In the genomic region with DNA sequence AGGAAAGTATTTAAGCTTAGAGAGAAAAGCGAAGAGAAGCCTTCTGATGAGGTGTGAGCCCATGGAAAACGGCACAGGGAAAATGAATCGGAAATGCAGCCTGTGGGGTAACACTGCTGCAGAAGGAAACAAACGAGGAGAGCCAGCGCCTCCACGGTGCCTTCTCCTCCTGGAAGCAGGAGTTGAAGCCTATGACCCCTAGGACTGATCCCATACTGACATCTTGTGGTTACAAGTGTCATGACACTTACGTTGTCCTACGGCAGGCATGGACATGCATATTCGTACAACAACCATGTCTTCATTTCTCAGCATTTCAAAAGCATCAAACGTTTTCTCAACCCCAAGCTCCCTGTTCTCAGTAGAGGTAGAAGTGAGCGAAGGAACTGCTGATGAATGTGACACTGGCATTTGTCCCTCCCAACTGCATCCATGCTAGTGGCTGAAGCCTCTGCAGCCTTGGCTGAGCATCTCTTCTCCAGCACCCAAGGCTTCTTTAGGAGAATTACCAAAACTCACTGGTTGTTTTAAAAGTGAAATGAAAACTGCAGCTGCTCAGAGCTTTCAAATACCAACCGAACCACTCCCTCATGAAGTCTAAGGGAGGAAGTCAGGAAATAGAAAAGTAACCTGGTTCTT, we compare ENCODE assay signal across 7 cellular contexts.
A peak's percentile ranks its signal among the peaks of the same experiment; 100 is the strongest.
DNase-seq lines count a peak whose midpoint lies in the region; FAIRE-seq and TF ChIP-seq lines count a peak whose summit lies in the region.

No MANE protein-coding gene starts in this region.

- H3K36me3 ChIP-seq in small intestine (ENCODE audit: control insufficient read depth in 2 of 2, insufficient read depth in 2 of 2, low read length in 2 of 2), result no peaks in the 10 kb centered on the region

- no peak overlapping the region for H2AFZ ChIP-seq in H9 (ENCODE audit: low read length)

- DNase-seq in GDM1 (lab: John Stamatoyannopoulos, UW) (peak; percentile 63), H9 (peak; percentile 76), NB4 (ENCODE audit: low read depth) (peak; percentile 87), SK-N-DZ (ENCODE audit: low spot score) (peak; percentile 80), MCF 10A (ENCODE audit: unreplicated experiment) (peak; percentile 85), immature natural killer cell (peak; percentile 37 to 48 (median 48)), small intestine (peak; percentile 73)

- H3K27ac Mint-ChIP-seq in H9, result no peak overlapping the region
- H3K27ac Mint-ChIP-seq in MCF 10A (ENCODE audit: low read depth, unreplicated experiment), result no peak overlapping the region
- peak overlapping the region in 5 of 6 donors; percentile 0 to 31 (median 15) for H3K27ac Mint-ChIP-seq in immature natural killer cell

- no peak overlapping the region for H4K8ac ChIP-seq in H9 (replicated peaks; ENCODE audit: insufficient read length, low read depth, low read length)

- no peaks in the 10 kb centered on the region for H3K79me2 ChIP-seq in H9 (ENCODE audit: insufficient read depth, low read length)

- H3K4ac ChIP-seq in H9 (ENCODE audit: low read depth, low read length), result no peak overlapping the region

- TF ChIP-seq POLR2A in NB4 (IDR thresholded peaks at IDR 0.05; ENCODE audit: extremely low read depth, insufficient read length), result no peak

- H3K4me1 ChIP-seq in H9 (ENCODE audit: insufficient read depth, low read length), result no peaks in the 10 kb centered on the region
- H3K4me1 ChIP-seq in small intestine (ENCODE audit: control insufficient read depth in 2 of 2, insufficient read depth in 1 of 2, low read depth in 1 of 2, low read length in 1 of 2), result no peaks in the 10 kb centered on the region

- H3K4me2 ChIP-seq in H9 (ENCODE audit: insufficient read depth, insufficient read length, low read length), result no peak overlapping the region

- FAIRE-seq in small intestine (lab: Jason Lieb, UNC), result no peak

- H3K4me3 ChIP-seq in NB4 (ENCODE audit: low read depth, low read length), result no peak overlapping the region
- H3K4me3 ChIP-seq in small intestine (ENCODE audit: low read depth in 1 of 2, low read length in 2 of 2), result no peak overlapping the region

- no peaks in the 10 kb centered on the region for H3K23me2 ChIP-seq in H9 (ENCODE audit: insufficient read length, low read depth, low read length, poor library complexity, severe bottlenecking)

- H4K91ac ChIP-seq in H9 (ENCODE audit: insufficient read length, low read depth, low read length), result no peak overlapping the region

- no peak overlapping the region for H3K23ac ChIP-seq in H9 (ENCODE audit: insufficient read length, low read depth, low read length)

- H3T11ph ChIP-seq in H9 (ENCODE audit: low read length), result no peak overlapping the region

- no peak overlapping the region for H2BK12ac ChIP-seq in H9 (ENCODE audit: insufficient read length, low read depth, low read length)

- H3K4me1 Mint-ChIP-seq in H9 (peaks cover 11 to 13% of the 10 kb centered on the region in 2 experiments), MCF 10A (ENCODE audit: insufficient read depth, unreplicated experiment) (no peaks in the 10 kb centered on the region), immature natural killer cell (peaks cover 52 to 74% of the 10 kb centered on the region in 2 donors)

- H3K9ac ChIP-seq in H9 (ENCODE audit: extremely low read depth, insufficient read length, low read length), result no peak overlapping the region

- H3K36me3 Mint-ChIP-seq in H9 (ENCODE audit: insufficient read depth in 1 of 3, low read depth in 3 of 3) (no peaks in the 10 kb centered on the region), MCF 10A (ENCODE audit: insufficient read depth, unreplicated experiment) (peaks cover 5% of the 10 kb centered on the region), immature natural killer cell (peaks cover 0 to 7% (median 0%) of the 10 kb centered on the region in 3 donors)

- no peaks in the 10 kb centered on the region for H3K79me1 ChIP-seq in H9 (ENCODE audit: insufficient read depth, low read depth, low read length, poor library complexity, severe bottlenecking)

- H3K9me3 ChIP-seq in H9 (ENCODE audit: control insufficient read depth, low read depth, low read length), result no peaks in the 10 kb centered on the region
- no peaks in the 10 kb centered on the region for H3K9me3 ChIP-seq in small intestine (ENCODE audit: control insufficient read depth, low read depth)

- no peak overlapping the region for H3K14ac ChIP-seq in H9 (ENCODE audit: insufficient read depth, low read length)

- intact Hi-C loops in MCF 10A (cut with micrococcal nuclease), result loop anchor here (1.0 to 10.0 kb wide), 7 partner anchors 58 to 824 kb away; no protein-coding TSS in a partner anchor

- H3K18ac ChIP-seq in H9 (ENCODE audit: insufficient read length, low read depth, low read length), result no peak overlapping the region

- no TSS peak for BruUV-seq in MCF 10A (replicated peaks; lab: Mats Ljungman, UMichigan)

- no peak overlapping the region for H2AK5ac ChIP-seq in H9 (ENCODE audit: insufficient read length, low read length)

- peak; percentile 93 for TF ChIP-seq CTCF in H9 (conservative IDR thresholded peaks at IDR 0.05)
- TF ChIP-seq CTCF in NB4 (IDR thresholded peaks at IDR 0.05; ENCODE audit: low read depth, low read length), result peak; percentile 85
- peak; percentile 84 for TF ChIP-seq CTCF in MCF 10A (IDR thresholded peaks at IDR 0.05; ENCODE audit: unreplicated experiment)

- H3K27me3 Mint-ChIP-seq in H9 (ENCODE audit: low read depth) (0 out of 2 replicates have a peak, but pooled peaks cover 3% of the 10 kb centered on the region), MCF 10A (ENCODE audit: insufficient read depth, unreplicated experiment) (no peaks in the 10 kb centered on the region), immature natural killer cell (ENCODE audit: low read depth in 3 of 3) (peaks cover 0 to 2% (median 2%) of the 10 kb centered on the region in 3 donors)

- no peaks in the 10 kb centered on the region for H3K27me3 ChIP-seq in H9 (ENCODE audit: insufficient read depth, low read length)
- no peaks in the 10 kb centered on the region for H3K27me3 ChIP-seq in small intestine (ENCODE audit: control insufficient read depth in 2 of 2, insufficient read depth in 2 of 2, low read length in 2 of 2)

- no peak overlapping the region for H4K5ac ChIP-seq in H9 (ENCODE audit: insufficient read length, low read depth, low read length)

- no peaks in the 10 kb centered on the region for H4K20me1 ChIP-seq in H9 (ENCODE audit: control insufficient read depth, insufficient read depth, insufficient read length)

- H3K56ac ChIP-seq in H9 (ENCODE audit: insufficient read length, low read depth, low read length), result no peak overlapping the region

- H3K9me3 Mint-ChIP-seq in H9, result no peaks in the 10 kb centered on the region
- no peaks in the 10 kb centered on the region for H3K9me3 Mint-ChIP-seq in MCF 10A (ENCODE audit: unreplicated experiment)
- H3K9me3 Mint-ChIP-seq in immature natural killer cell, result no peaks in the 10 kb centered on the region

- no peak overlapping the region for H3K4me3 Mint-ChIP-seq in H9
- no peak overlapping the region for H3K4me3 Mint-ChIP-seq in MCF 10A (ENCODE audit: unreplicated experiment)
- H3K4me3 Mint-ChIP-seq in immature natural killer cell, result no peak overlapping the region

- CTCF ChIA-PET in MCF 10A (lab: Yijun Ruan, JAX), result interaction anchor here (0.5 to 3.5 kb wide), 56 partner anchors 8 to 844 kb away, joined by 3 to 21 read pairs (median 4); no protein-coding TSS in a partner anchor

- no peak overlapping the region for H2BK20ac ChIP-seq in H9 (ENCODE audit: low read depth, low read length, poor library complexity, severe bottlenecking)

- H2BK5ac ChIP-seq in H9 (ENCODE audit: insufficient read length, low read length), result no peak overlapping the region

- H3K27ac ChIP-seq in H9 (ENCODE audit: insufficient read length, low read depth, low read length) (no peak overlapping the region), small intestine (ENCODE audit: low read depth in 1 of 2, low read length in 1 of 2) (no peak overlapping the region)

- H2BK120ac ChIP-seq in H9 (ENCODE audit: low read depth, low read length, poor library complexity, severe bottlenecking), result no peak overlapping the region

- H2BK15ac ChIP-seq in H9 (ENCODE audit: low read depth, low read length), result no peak overlapping the region

- POLR2A ChIA-PET in MCF 10A (lab: Yijun Ruan, JAX), result interaction anchor here (0.9 to 3.0 kb wide), 6 partner anchors 77 to 825 kb away, joined by 3 to 7 read pairs (median 4); a partner anchor contains a TSS

- no CpG with 5 or more reads among the region's 12 CpGs for WGBS in H9 (ENCODE audit: extremely low coverage, insufficient read length, low lambda C conversion rate)
- 12 to 16% (median 15%) methylated on average over 12 of the region's 12 CpGs for WGBS in small intestine, 3 donors

Comparison
In these comparisons a context has a peak if more than half of its experiments do, and no peak if none do; other contexts are left out.
1. H3K27ac Mint-ChIP-seq: peak in immature natural killer cell (5 of 6); none in H9 (0 of 3) and MCF 10A (single experiment).
2. Peak in every context shown above with its lines, with median percentiles within 50 percentile points of each other: DNase-seq and CTCF ChIP-seq.